In the genomic region with DNA sequence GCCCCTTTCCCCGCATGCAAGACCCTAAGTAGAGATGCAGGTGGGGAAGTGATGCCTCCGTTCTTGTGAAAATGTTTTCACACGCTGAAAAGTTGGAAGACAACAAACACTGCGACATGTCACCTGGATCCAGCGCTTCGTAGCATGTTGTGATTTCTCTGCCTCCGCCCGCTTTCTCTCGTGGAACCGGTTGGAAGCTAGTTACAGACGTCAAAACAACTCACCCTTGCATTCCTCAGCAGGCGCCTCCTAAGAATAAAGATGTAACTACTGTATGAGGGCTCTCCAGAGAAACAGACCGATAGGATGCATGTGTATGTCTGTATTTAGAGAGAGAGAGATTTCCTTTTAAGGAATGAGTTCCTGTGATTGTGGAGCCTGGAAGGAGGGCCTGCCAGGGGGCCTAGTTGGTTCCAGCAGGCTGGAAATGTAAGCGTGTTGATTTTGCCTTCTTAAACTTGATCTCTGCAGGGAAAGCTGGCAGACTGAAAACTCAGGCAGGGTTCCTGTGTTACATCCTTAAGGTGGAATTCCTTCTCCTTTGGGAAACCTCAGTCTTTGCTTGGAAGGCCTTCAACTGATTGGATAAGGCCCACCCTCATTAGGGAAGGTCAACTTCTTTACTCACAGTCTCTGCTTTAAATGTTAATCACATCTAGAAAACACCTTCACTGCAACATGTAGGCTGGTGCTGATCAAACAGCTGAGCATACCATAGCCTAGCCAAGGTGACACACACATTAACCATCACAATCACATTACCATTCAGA, we compare ENCODE assay signal across 12 cellular contexts.
DNase-seq lines count a peak whose midpoint lies in the region; ATAC-seq and TF ChIP-seq lines count a peak whose summit lies in the region.
"Had no signal": no experiment of that assay in that cellular context is flagged by ENCODE, and none has a peak within 500 bp of the region (broad histone marks: within the 10 kb centered on the region; RNA-seq: fewer than 3 reads in every experiment).

No MANE protein-coding gene starts in this region.

- no peaks in the 10 kb centered on the region for H3K27me3 ChIP-seq in sigmoid colon
- H3K27me3 ChIP-seq: upper lobe of left lung had no signal

- H3K9me3 Mint-ChIP-seq in activated T-helper 1 cell treated with anti-CD3 and anti-CD28 coated beads, Interleukin-12 subunit alpha, Interleukin-12 subunit beta, Interleukin-2, Interleukin-4 antibody, amounts not matched to agents 30 ng/mL and 10 ng/mL and 1 ng/mL, durations not matched to agents 14 hours and 24 hours and 36 hours, result peaks cover 3% of the 10 kb centered on the region

- ATAC-seq in GM18511 (IDR thresholded peaks at IDR 0.05; ENCODE audit: unreplicated experiment), result no peak
- no peak for ATAC-seq in GM18498 (IDR thresholded peaks at IDR 0.05; ENCODE audit: unreplicated experiment)

- no peaks in the 10 kb centered on the region for H3K36me3 Mint-ChIP-seq in activated T-helper 1 cell treated with anti-CD3 and anti-CD28 coated beads, Interleukin-12 subunit alpha, Interleukin-12 subunit beta, Interleukin-2, Interleukin-4 antibody, amounts not matched to agents 30 ng/mL and 10 ng/mL and 1 ng/mL, durations not matched to agents 14 hours and 24 hours and 36 hours (ENCODE audit: low read depth)

- H3K4me3 ChIP-seq in fibroblast of villous mesenchyme (ENCODE audit: low read depth, low read length) (no peak overlapping the region), sigmoid colon (peak overlapping the region; percentile 26 to 43 (median 36))

- H3K27me3 Mint-ChIP-seq in activated T-helper 1 cell treated with anti-CD3 and anti-CD28 coated beads, Interleukin-12 subunit alpha, Interleukin-12 subunit beta, Interleukin-2, Interleukin-4 antibody, amounts not matched to agents 30 ng/mL and 10 ng/mL and 1 ng/mL, durations not matched to agents 14 hours and 24 hours and 36 hours (ENCODE audit: insufficient read depth), result peaks cover 9% of the 10 kb centered on the region

- peak overlapping the region; percentile 8 for H3K27ac Mint-ChIP-seq in activated T-helper 1 cell treated with anti-CD3 and anti-CD28 coated beads, Interleukin-12 subunit alpha, Interleukin-12 subunit beta, Interleukin-2, Interleukin-4 antibody, amounts not matched to agents 30 ng/mL and 10 ng/mL and 1 ng/mL, durations not matched to agents 14 hours and 24 hours and 36 hours
- H3K27ac Mint-ChIP-seq: activated naive CD8-positive, alpha-beta T cell treated with anti-CD3 and anti-CD28 coated beads, Interleukin-2, amount 10 ng/mL, durations not matched to agents 7 days and 5 days had no signal

- DNase-seq in EH (ENCODE audit: low read depth) (peak; percentile 5), fibroblast of villous mesenchyme (ENCODE audit: low read depth) (peak; percentile 34), sigmoid colon (no peak), DMS114 treated with DMSO at 0.1 percent for 48 hours (lab: John Stamatoyannopoulos, UW; ENCODE audit: unreplicated experiment) (no peak), SKM-1 treated with dmso at 0.1 percent for 144 hours (lab: John Stamatoyannopoulos, UW; ENCODE audit: unreplicated experiment) (no peak)
- DNase-seq in activated T-helper 1 cell treated with anti-CD3 and anti-CD28 coated beads, Interleukin-12 subunit alpha, Interleukin-12 subunit beta, Interleukin-2, Interleukin-4 antibody, amounts not matched to agents 30 ng/mL and 10 ng/mL and 1 ng/mL, durations not matched to agents 14 hours and 24 hours and 36 hours (ENCODE audit: low spot score), result no peak
- DNase-seq: activated naive CD8-positive, alpha-beta T cell treated with anti-CD3 and anti-CD28 coated beads, Interleukin-2, amount 10 ng/mL, durations not matched to agents 7 days and 5 days; mammary epithelial cell; NCI-H226 had no signal

- no peaks in the 10 kb centered on the region for H3K36me3 ChIP-seq in sigmoid colon
- H3K36me3 ChIP-seq: upper lobe of left lung had no signal

- no peaks in the 10 kb centered on the region for H3K9me3 ChIP-seq in sigmoid colon
- H3K9me3 ChIP-seq: upper lobe of left lung had no signal

- TF ChIP-seq CTCF in fibroblast of villous mesenchyme (IDR thresholded peaks at IDR 0.05; ENCODE audit: insufficient read depth, low read depth, low read length) (no peak), sigmoid colon (IDR thresholded peaks at IDR 0.05) (no peak)

- peak overlapping the region in 3 of 4 donors; percentile 39 to 81 (median 67) for H3K27ac ChIP-seq in sigmoid colon
- H3K27ac ChIP-seq: upper lobe of left lung had no signal

- TF ChIP-seq POLR2A in sigmoid colon (IDR thresholded peaks at IDR 0.05), result no peak

- peaks cover 0 to 5% (median 0%) of the 10 kb centered on the region in 4 donors for H3K4me1 ChIP-seq in sigmoid colon

- H3K4me1 Mint-ChIP-seq in activated T-helper 1 cell treated with anti-CD3 and anti-CD28 coated beads, Interleukin-12 subunit alpha, Interleukin-12 subunit beta, Interleukin-2, Interleukin-4 antibody, amounts not matched to agents 30 ng/mL and 10 ng/mL and 1 ng/mL, durations not matched to agents 14 hours and 24 hours and 36 hours (ENCODE audit: low read depth), result peaks cover 46% of the 10 kb centered on the region
- H3K4me1 Mint-ChIP-seq: activated naive CD8-positive, alpha-beta T cell treated with anti-CD3 and anti-CD28 coated beads, Interleukin-2, amount 10 ng/mL, durations not matched to agents 7 days and 5 days had no signal

- intact Hi-C loops in activated T-helper 1 cell treated with anti-CD3 and anti-CD28 coated beads, Interleukin-12 subunit alpha, Interleukin-12 subunit beta, Interleukin-2, Interleukin-4 antibody, amounts not matched to agents 30 ng/mL and 10 ng/mL and 1 ng/mL, durations not matched to agents 14 hours and 24 hours and 36 hours (cut with micrococcal nuclease), result loop anchor here (5.0 kb wide), 2 partner anchors 182 to 457 kb away; partner anchors contain the start of gene NFIL3
- intact Hi-C loops in sigmoid colon (cut with DNase I), result no loop called here

- peak in 1 of 4 donors; percentile 20 for TF ChIP-seq EP300 in sigmoid colon (IDR thresholded peaks at IDR 0.05)

- no peak overlapping the region for H3K4me3 Mint-ChIP-seq in activated T-helper 1 cell treated with anti-CD3 and anti-CD28 coated beads, Interleukin-12 subunit alpha, Interleukin-12 subunit beta, Interleukin-2, Interleukin-4 antibody, amounts not matched to agents 30 ng/mL and 10 ng/mL and 1 ng/mL, durations not matched to agents 14 hours and 24 hours and 36 hours
- H3K4me3 Mint-ChIP-seq: activated naive CD8-positive, alpha-beta T cell treated with anti-CD3 and anti-CD28 coated beads, Interleukin-2, amount 10 ng/mL, durations not matched to agents 7 days and 5 days had no signal

- 80 to 86% methylated on average over 14 of the region's 14 CpGs for WGBS in sigmoid colon, 2 donors

Comparison
In these comparisons a context has a peak if more than half of its experiments do, and no peak if none do; other contexts are left out.
1. DNase-seq: peak in EH (single experiment) and fibroblast of villous mesenchyme (single experiment); none in activated T-helper 1 cell treated with anti-CD3 and anti-CD28 coated beads, Interleukin-12 subunit alpha, Interleukin-12 subunit beta, Interleukin-2, Interleukin-4 antibody, amounts not matched to agents 30 ng/mL and 10 ng/mL and 1 ng/mL, durations not matched to agents 14 hours and 24 hours and 36 hours (single experiment), sigmoid colon (single experiment), DMS114 treated with DMSO at 0.1 percent for 48 hours (single experiment) and SKM-1 treated with dmso at 0.1 percent for 144 hours (single experiment).